15 cellular contexts compared by ENCODE assay signal in genomic region chr7:151866761-151867650, GRCh38.
"Had no signal": no experiment of that assay in that cellular context is flagged by ENCODE, and none has a peak within 500 bp of the region (broad histone marks: within the 10 kb centered on the region; RNA-seq: fewer than 3 reads in every experiment).

No MANE protein-coding gene starts in this region.

- H3K9me3 ChIP-seq: colonic mucosa, left lung, tibial artery had no signal

- H3K4me3 Mint-ChIP-seq: activated naive CD4-positive, alpha-beta T cell treated with anti-CD3 and anti-CD28 coated beads, Interleukin-2, amount 50 U/mL, for 24 hours; nephron progenitor cell; stimulated activated naive CD8-positive, alpha-beta T cell treated with anti-CD3 and anti-CD28 coated beads, Interleukin-15, Interleukin-2, amounts not matched to agents 100 ng/mL and 50 ng/mL, for 24 hours; WTC11 had no signal

- H3K36me3 Mint-ChIP-seq: activated naive CD4-positive, alpha-beta T cell treated with anti-CD3 and anti-CD28 coated beads, Interleukin-2, amount 50 U/mL, for 24 hours; WTC11 had no signal

- H3K27me3 Mint-ChIP-seq: activated naive CD4-positive, alpha-beta T cell treated with anti-CD3 and anti-CD28 coated beads, Interleukin-2, amount 50 U/mL, for 24 hours; stimulated activated naive CD8-positive, alpha-beta T cell treated with anti-CD3 and anti-CD28 coated beads, Interleukin-15, Interleukin-2, amounts not matched to agents 100 ng/mL and 50 ng/mL, for 24 hours had no signal

- H3K4me3 ChIP-seq: colonic mucosa, left lung, tibial artery had no signal

- H3K9me3 Mint-ChIP-seq: activated naive CD4-positive, alpha-beta T cell treated with anti-CD3 and anti-CD28 coated beads, Interleukin-2, amount 50 U/mL, for 24 hours; nephron progenitor cell; stimulated activated naive CD8-positive, alpha-beta T cell treated with anti-CD3 and anti-CD28 coated beads, Interleukin-15, Interleukin-2, amounts not matched to agents 100 ng/mL and 50 ng/mL, for 24 hours; WTC11 had no signal

- ATAC-seq: left lung, WTC11 had no signal

- DNase-seq: activated gamma-delta T cell treated with Interleukin-2 at 50 U/mL for 16 hours; activated T-cell treated with anti-CD3 and anti-CD28 coated beads, Interleukin-2, amount 50 U/mL, for 1 hour; anterior cingulate cortex; brain microvascular endothelial cell; colonic mucosa; mesenchymal stem cell; nephron progenitor cell; stimulated activated CD4-positive, alpha-beta T cell treated with anti-CD3 and anti-CD28 coated beads, Interleukin-1b, Interleukin-23, amount 100 ng/mL, for 48 hours; T-helper 9 cell; tibial artery had no signal

- H3K36me3 ChIP-seq: brain microvascular endothelial cell, colonic mucosa, left lung, tibial artery had no signal

- H3K27ac Mint-ChIP-seq: activated naive CD4-positive, alpha-beta T cell treated with anti-CD3 and anti-CD28 coated beads, Interleukin-2, amount 50 U/mL, for 24 hours; nephron progenitor cell; progenitor cell of endocrine pancreas; WTC11 had no signal

- H3K4me1 ChIP-seq: colonic mucosa had no signal

- H3K27ac ChIP-seq: brain microvascular endothelial cell, colonic mucosa, left lung, tibial artery had no signal

- H3K27me3 ChIP-seq: colonic mucosa, left lung, tibial artery had no signal
